Comparison of ENCODE assay signal across 13 cellular contexts in genomic region chr10:124075116-124075955, GRCh38. TPM values are rescaled to one million over a fixed set of nuclear protein-coding genes. Genes with fewer than 3 reads are reported as not detected.
A peak's percentile ranks its signal among the peaks of the same experiment; 100 is the strongest.
DNase-seq lines count a peak whose midpoint lies in the region; ATAC-seq and TF ChIP-seq lines count a peak whose summit lies in the region.
"Had no signal": no experiment of that assay in that cellular context is flagged by ENCODE, and none has a peak within 500 bp of the region (broad histone marks: within the 10 kb centered on the region; RNA-seq: fewer than 3 reads in every experiment).

No MANE protein-coding gene starts in this region.

- H3K4me1 ChIP-seq in breast epithelium, result peaks cover 0 to 7% of the 10 kb centered on the region in 2 donors
- peaks cover 67% of the 10 kb centered on the region for H3K4me1 ChIP-seq in stomach smooth muscle (ENCODE audit: control insufficient read depth, insufficient read depth, low read length)
- H3K4me1 ChIP-seq in HAP-1, result no peaks in the 10 kb centered on the region

- in situ Hi-C loops in HAP-1 (cut with MboI; ENCODE audit: low sequenced_read_pairs), result no loop called here

- DNase-seq in breast epithelium (ENCODE audit: low spot score in 2 of 2) (no peak), mesothelial cell of epicardium (ENCODE audit: low spot score in 2 of 2, unreplicated experiment in 2 of 2) (no peak), HAP-1 (ENCODE audit: low spot score in 2 of 2) (no peak)
- DNase-seq in stimulated activated CD8-positive, alpha-beta memory T cell treated with anti-CD3 and anti-CD28 coated beads, Interleukin-4, amount 100 ng/mL, for 48 hours, result no peak
- DNase-seq: activated CD8-positive, alpha-beta memory T cell treated with anti-CD3 and anti-CD28 coated beads, Interleukin-2, amount 50 U/mL, for 4 hours; effector CD4-positive, alpha-beta T cell; kidney glomerular epithelial cell; NCI-H446 treated with DMSO at 0.1 percent for 48 hours; stimulated activated CD4-positive, alpha-beta T cell treated with anti-CD3 and anti-CD28 coated beads, Interleukin-4, amount 100 ng/mL, for 4 hours; stimulated activated naive CD8-positive, alpha-beta T cell treated with anti-CD3 and anti-CD28 coated beads, Interleukin-15, amount 100 ng/mL, for 72 hours had no signal

- H3K9me3 ChIP-seq in KOPT-K1 (ENCODE audit: insufficient read depth, low read length, poor library complexity, severe bottlenecking) (no peaks in the 10 kb centered on the region), breast epithelium (no peaks in the 10 kb centered on the region), stomach smooth muscle (ENCODE audit: control insufficient read depth in 2 of 2, low read length in 2 of 2) (no peaks in the 10 kb centered on the region), HAP-1 (no peaks in the 10 kb centered on the region)

- no peaks in the 10 kb centered on the region for H3K9me3 Mint-ChIP-seq in mesothelial cell of epicardium
- H3K9me3 Mint-ChIP-seq: stimulated activated naive CD8-positive, alpha-beta T cell treated with anti-CD3 and anti-CD28 coated beads, Interleukin-15, amount 100 ng/mL, for 72 hours had no signal

- ATAC-seq in GM19328 (IDR thresholded peaks at IDR 0.05; ENCODE audit: unreplicated experiment), result no peak

- no peak for TF ChIP-seq CTCF in breast epithelium (IDR thresholded peaks at IDR 0.05)
- TF ChIP-seq CTCF in mesothelial cell of epicardium (IDR thresholded peaks at IDR 0.05; ENCODE audit: unreplicated experiment), result no peak

- H3K4me3 Mint-ChIP-seq in mesothelial cell of epicardium, result no peak overlapping the region

- H3K4me3 ChIP-seq in breast epithelium (peak overlapping the region in 1 of 3 donors; percentile 10), stomach smooth muscle (ENCODE audit: low read length in 2 of 2) (peak overlapping the region in 1 of 2 donors; percentile 35), HAP-1 (no peak overlapping the region)

- H3K36me3 ChIP-seq in KOPT-K1 (ENCODE audit: insufficient read depth, low read length) (no peaks in the 10 kb centered on the region), breast epithelium (no peaks in the 10 kb centered on the region), stomach smooth muscle (ENCODE audit: control insufficient read depth in 2 of 2, insufficient read depth in 2 of 2, low read length in 2 of 2) (peaks cover 0 to under 1% of the 10 kb centered on the region in 2 donors), HAP-1 (replicated peaks) (no peaks in the 10 kb centered on the region)

- TF ChIP-seq POLR2A in breast epithelium (IDR thresholded peaks at IDR 0.05), result no peak

- peak overlapping the region; percentile 17 for H3K27ac ChIP-seq in KOPT-K1 (ENCODE audit: low read depth, low read length, poor library complexity, severe bottlenecking)
- H3K27ac ChIP-seq in breast epithelium, result peak overlapping the region; percentile 55 to 66
- H3K27ac ChIP-seq in stomach smooth muscle (ENCODE audit: low read length), result peak overlapping the region; percentile 71

- no peaks in the 10 kb centered on the region for H3K27me3 Mint-ChIP-seq in mesothelial cell of epicardium (ENCODE audit: low read depth)

- H3K27me3 ChIP-seq in breast epithelium (no peaks in the 10 kb centered on the region), stomach smooth muscle (ENCODE audit: control insufficient read depth in 1 of 2, insufficient read depth in 2 of 2, low read length in 2 of 2) (no peaks in the 10 kb centered on the region), HAP-1 (ENCODE audit: low read depth) (no peaks in the 10 kb centered on the region)

- intact Hi-C loops in breast epithelium (cut with DNase I; ENCODE audit: low total_unique reads), result no loop called here

- H3K4me1 Mint-ChIP-seq in mesothelial cell of epicardium, result peaks cover 42% of the 10 kb centered on the region

- peak overlapping the region; percentile 10 for H3K27ac Mint-ChIP-seq in mesothelial cell of epicardium
- H3K27ac Mint-ChIP-seq: stimulated activated naive CD8-positive, alpha-beta T cell treated with anti-CD3 and anti-CD28 coated beads, Interleukin-15, amount 100 ng/mL, for 72 hours had no signal

- H3K9ac ChIP-seq in stomach smooth muscle (ENCODE audit: low read length in 2 of 2), result peak overlapping the region in 1 of 2 donors; percentile 42

- H3K36me3 Mint-ChIP-seq in mesothelial cell of epicardium, result no peaks in the 10 kb centered on the region

RNA-seq across cellular contexts. Expression of gene CHST15, which starts 18.1 kb away (rescaled TPM):
- total RNA-seq in breast epithelium (10 to 100 TPM; 19.0 to 57.8 (median 56.4) TPM), mesothelial cell of epicardium (34.5 to 39.4 TPM (median 35.9 TPM) in 3 replicates)

Comparison
In these comparisons a context has a peak if more than half of its experiments do, and no peak if none do; other contexts are left out.
1. H3K27ac ChIP-seq: peak in every context shown above with its lines; median percentile 71 in stomach smooth muscle; 60 in breast epithelium; 17 in KOPT-K1.